ENCODE assay signal across 2 cellular contexts in genomic region chr5:163330723-163331668, GRCh38.
TF ChIP-seq lines count a peak whose summit lies in the region.

No MANE protein-coding gene starts in this region.

TF ChIP-seq in GM23338, 12 proteins besides CTCF, POLR2A, EP300 and RAD21 (continued from another document):
- TF ChIP-seq EZH2 (IDR thresholded peaks at IDR 0.05; ENCODE audit: low read depth, unreplicated experiment): no peak
- TF ChIP-seq EZH2phosphoT487 (IDR thresholded peaks at IDR 0.05; ENCODE audit: unreplicated experiment): no peak
- TF ChIP-seq STAT1 (IDR thresholded peaks at IDR 0.05; ENCODE audit: unreplicated experiment): no peak
- no peak for TF ChIP-seq POLR2AphosphoS5 (IDR thresholded peaks at IDR 0.05; ENCODE audit: low read depth)
- peak; percentile 80; the same call in 1 of the 2 replicates for TF ChIP-seq ZNF462 (CRISPR knock-in tag; IDR thresholded peaks at IDR 0.05)

TF ChIP-seq in GM12891, 5 proteins besides CTCF, POLR2A, EP300 and RAD21 (continued from another document):
- TF ChIP-seq SPI1 (IDR thresholded peaks at IDR 0.05; ENCODE audit: low read depth, low read length): no peak
- no peak for TF ChIP-seq POU2F2 (IDR thresholded peaks at IDR 0.05; ENCODE audit: low read depth, low read length)
